1 cellular context compared by ENCODE assay signal in genomic region chr7:158407581-158408331, GRCh38.
TF ChIP-seq lines count a peak whose summit lies in the region.

No MANE protein-coding gene starts in this region.

TF ChIP-seq in GM23338, 12 proteins besides CTCF, POLR2A, EP300 and RAD21 (continued from another document):
- TF ChIP-seq EZH2phosphoT487 (IDR thresholded peaks at IDR 0.05; ENCODE audit: unreplicated experiment) (no peak), EZH2 (IDR thresholded peaks at IDR 0.05; ENCODE audit: low read depth, unreplicated experiment) (no peak), REST (IDR thresholded peaks at IDR 0.05; ENCODE audit: unreplicated experiment) (no peak), ZNF331 (CRISPR knock-in tag; IDR thresholded peaks at IDR 0.05; ENCODE audit: low read depth) (no peak), ETS1 (IDR thresholded peaks at IDR 0.05) (no peak)
